ENCODE assay signal across 8 cellular contexts in the genomic region with DNA sequence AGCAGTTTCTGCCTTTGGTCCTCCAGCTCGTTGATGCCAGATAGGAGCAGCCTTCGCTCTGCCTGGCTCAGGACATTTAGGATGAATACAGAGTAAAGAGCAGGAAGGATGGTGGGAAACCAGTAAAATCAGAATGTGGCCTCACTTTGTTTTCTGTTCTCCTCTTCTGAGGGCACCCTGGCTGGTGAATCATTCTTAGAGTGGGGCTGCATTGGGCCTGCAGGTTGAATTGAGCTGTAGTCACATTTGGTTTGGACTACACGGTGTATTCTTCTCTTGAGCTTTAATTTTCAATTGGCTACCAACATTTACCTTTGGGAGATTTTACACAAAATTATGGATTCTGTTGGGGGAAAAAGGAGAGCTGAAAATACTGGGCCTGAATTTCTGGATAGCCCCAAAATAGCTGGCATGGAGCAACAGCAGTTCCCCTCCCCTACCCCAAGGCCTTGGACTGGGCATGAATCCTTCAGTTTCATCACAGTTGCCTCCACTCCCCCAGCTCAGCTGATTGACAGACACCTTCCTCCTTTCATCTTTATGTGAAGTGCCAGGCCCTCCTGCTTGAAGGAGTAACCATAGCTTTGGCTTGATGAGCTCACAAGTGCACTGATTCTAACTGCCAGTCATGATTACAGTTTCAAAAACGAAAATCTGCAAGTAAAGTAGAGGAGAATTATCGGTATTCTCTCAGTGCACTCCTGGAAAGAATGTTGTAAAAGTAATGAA. TPM values are rescaled to one million over a fixed set of nuclear protein-coding genes. Genes with fewer than 3 reads are reported as not detected.
DNase-seq lines count a peak whose midpoint lies in the region; ATAC-seq, FAIRE-seq and TF ChIP-seq lines count a peak whose summit lies in the region.

No MANE protein-coding gene starts in this region.

- no peak overlapping the region for H3K4me3 ChIP-seq in ascending aorta

- H3K36me3 ChIP-seq in ascending aorta, result peaks cover 43 to 73% of the 10 kb centered on the region in 2 donors

- intact Hi-C loops in ascending aorta (cut with DNase I), result no loop called here

- H3K4me1 ChIP-seq in ascending aorta, result peaks cover 0 to 3% of the 10 kb centered on the region in 2 donors

- FAIRE-seq in H54 (lab: Jason Lieb, UNC), result no peak

- H3K4me3 Mint-ChIP-seq in mesothelial cell of epicardium, result no peak overlapping the region

- TF ChIP-seq POLR2A in H54 (IDR thresholded peaks at IDR 0.05; ENCODE audit: low read depth, low read length), result no peak

- no peaks in the 10 kb centered on the region for H3K9me3 Mint-ChIP-seq in mesothelial cell of epicardium

- peak; percentile 12 for ATAC-seq in GM18858 (IDR thresholded peaks at IDR 0.05; ENCODE audit: unreplicated experiment)
- ATAC-seq in GM21786 (IDR thresholded peaks at IDR 0.05; ENCODE audit: unreplicated experiment), result peak; percentile 22

- no peaks in the 10 kb centered on the region for H3K27me3 ChIP-seq in ascending aorta

- H3K36me3 Mint-ChIP-seq in mesothelial cell of epicardium, result peaks cover 40% of the 10 kb centered on the region

- DNase-seq in OCI-M1 (lab: John Stamatoyannopoulos, UW), result peak; percentile 70
- DNase-seq in mesothelial cell of epicardium (ENCODE audit: low spot score in 2 of 2, unreplicated experiment in 2 of 2), result no peak
- DNase-seq in NCI-H128 (lab: John Stamatoyannopoulos, UW; ENCODE audit: unreplicated experiment), result no peak
- no peak for DNase-seq in H54 (ENCODE audit: insufficient read length, low spot score)
- no peak for DNase-seq in kidney tubule cell (ENCODE audit: low spot score)
- no peak for DNase-seq in ascending aorta (ENCODE audit: low spot score in 2 of 2)

- no peak for TF ChIP-seq CTCF in mesothelial cell of epicardium (IDR thresholded peaks at IDR 0.05; ENCODE audit: unreplicated experiment)
- no peak for TF ChIP-seq CTCF in ascending aorta (IDR thresholded peaks at IDR 0.05)

- peaks cover 14% of the 10 kb centered on the region for H3K4me1 Mint-ChIP-seq in mesothelial cell of epicardium

- no peaks in the 10 kb centered on the region for H3K27me3 Mint-ChIP-seq in mesothelial cell of epicardium (ENCODE audit: low read depth)

- H3K27ac ChIP-seq in ascending aorta, result no peak overlapping the region

- H3K27ac Mint-ChIP-seq in mesothelial cell of epicardium, result peak overlapping the region; percentile 21

- H3K9me3 ChIP-seq in ascending aorta, result no peaks in the 10 kb centered on the region

RNA-seq across cellular contexts. Expression of a gene that starts 24.3 kb away (rescaled TPM):
- total RNA-seq in mesothelial cell of epicardium, result 45.0 to 51.1 TPM (median 46.6 TPM) in 3 replicates
- 26.2 TPM for total RNA-seq in ascending aorta
